ENCODE assay signal across 8 cellular contexts in the genomic region with DNA sequence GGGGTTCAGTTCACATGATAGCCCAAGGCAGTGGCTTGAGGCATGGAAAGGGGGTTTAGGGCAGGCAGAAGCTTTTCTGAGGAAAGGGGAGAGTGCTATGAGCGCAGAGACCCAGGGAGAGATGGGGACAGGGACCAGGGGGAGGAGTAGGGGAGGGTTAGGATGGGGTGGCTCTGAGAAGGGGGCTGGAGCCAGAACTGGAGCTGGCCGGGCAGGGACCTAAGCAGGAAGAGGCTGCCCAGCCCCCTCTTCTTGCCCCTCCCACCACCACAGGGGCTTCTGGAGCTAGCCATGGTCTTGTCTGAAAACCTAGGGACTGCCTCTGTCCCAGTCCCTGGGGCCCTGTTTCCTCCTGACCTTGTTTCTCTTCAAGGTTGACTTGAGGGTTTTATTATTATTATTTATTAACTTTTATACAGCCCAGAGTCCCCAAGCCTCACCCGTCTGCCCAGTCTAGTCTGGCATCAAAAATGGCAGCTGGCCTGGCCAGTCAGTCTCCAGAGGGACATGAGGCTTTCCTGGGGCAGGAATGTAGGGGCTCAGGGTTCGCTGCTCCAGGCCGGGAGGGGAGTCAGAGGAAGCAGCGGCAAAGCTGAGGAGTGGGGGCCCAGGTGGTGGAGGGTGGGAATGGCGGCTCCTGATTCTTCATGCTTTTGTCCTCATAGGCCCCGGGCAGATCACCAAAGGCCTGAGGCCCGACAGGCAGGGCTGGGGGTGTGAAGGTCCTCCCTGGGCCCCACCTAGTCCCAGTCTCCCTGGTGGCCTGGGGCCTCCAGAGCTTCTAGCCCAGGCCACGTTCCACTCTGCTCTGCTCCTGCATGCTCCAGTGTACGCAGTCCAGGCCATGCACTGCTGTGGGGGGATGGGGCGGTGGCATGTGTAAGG. TPM values are rescaled to one million over a fixed set of nuclear protein-coding genes. Genes with fewer than 3 reads are reported as not detected.
DNase-seq lines count a peak whose midpoint lies in the region; ATAC-seq lines count a peak whose summit lies in the region.

No MANE protein-coding gene starts in this region.

- no peaks in the 10 kb centered on the region for H3K9me3 Mint-ChIP-seq in activated T-helper 17 cell treated with anti-CD3 and anti-CD28 coated beads, Interleukin-2, amount 50 U/mL, for 72 hours

- no peaks in the 10 kb centered on the region for H3K9me2 ChIP-seq in GM23248 (ENCODE audit: insufficient read depth)

- peaks cover 93% of the 10 kb centered on the region for H3K79me2 ChIP-seq in GM23248 (ENCODE audit: insufficient read depth)

- DNase-seq in GM23248 (no peak), hippocampal formation (lab: John Stamatoyannopoulos, UW) (no peak), NCI-H345 treated with DMSO at 0.1 percent for 48 hours (lab: John Stamatoyannopoulos, UW; ENCODE audit: unreplicated experiment) (no peak)

- WGBS in GM23248 (ENCODE audit: low coverage in 1 of 2, low lambda C conversion rate in 2 of 2, missing lambda C conversion rate in 2 of 2), 2 experiments: 68 to 71% methylated on average over 11 to 12 of the region's 12 CpGs

- peaks cover 16% of the 10 kb centered on the region; the same call in 1 of the 2 replicates for H3F3A ChIP-seq in GM23248 (ENCODE audit: insufficient read depth)

- H2AFZ ChIP-seq in GM23248: no peak overlapping the region

- peaks cover 40% of the 10 kb centered on the region for H3K4me1 ChIP-seq in GM23248 (ENCODE audit: insufficient read depth)
- peaks cover 8% of the 10 kb centered on the region for H3K4me1 ChIP-seq in iPS-15b (ENCODE audit: control insufficient read depth, insufficient read depth, low read length)
- peaks cover 45% of the 10 kb centered on the region for H3K4me1 ChIP-seq in skeletal muscle satellite cell (ENCODE audit: control insufficient read depth, insufficient read depth, low read length)

- H3K4me1 Mint-ChIP-seq in activated T-helper 17 cell treated with anti-CD3 and anti-CD28 coated beads, Interleukin-2, amount 50 U/mL, for 72 hours: peaks cover 46% of the 10 kb centered on the region

- no peak overlapping the region for H3K27ac ChIP-seq in GM23248

- H3K27me3 Mint-ChIP-seq in activated T-helper 17 cell treated with anti-CD3 and anti-CD28 coated beads, Interleukin-2, amount 50 U/mL, for 72 hours: no peaks in the 10 kb centered on the region

- H3K27ac Mint-ChIP-seq in activated T-helper 17 cell treated with anti-CD3 and anti-CD28 coated beads, Interleukin-2, amount 50 U/mL, for 72 hours: peak overlapping the region; percentile 97

- H3K9me3 ChIP-seq in GM23248 (ENCODE audit: low read depth): no peaks in the 10 kb centered on the region
- H3K9me3 ChIP-seq in iPS-15b (ENCODE audit: control insufficient read depth, insufficient read depth, low read length): no peaks in the 10 kb centered on the region
- no peaks in the 10 kb centered on the region for H3K9me3 ChIP-seq in skeletal muscle satellite cell (replicated peaks; ENCODE audit: low read length)

- H3K27me3 ChIP-seq in GM23248 (replicated peaks; ENCODE audit: insufficient read depth) (no peaks in the 10 kb centered on the region), iPS-15b (ENCODE audit: control insufficient read depth, insufficient read depth, low read length) (no peaks in the 10 kb centered on the region), skeletal muscle satellite cell (ENCODE audit: control insufficient read depth, insufficient read depth, low read length) (no peaks in the 10 kb centered on the region)

- peak overlapping the region; percentile 99 for H3K4me3 Mint-ChIP-seq in activated T-helper 17 cell treated with anti-CD3 and anti-CD28 coated beads, Interleukin-2, amount 50 U/mL, for 72 hours

- peaks cover 91% of the 10 kb centered on the region for H3K36me3 Mint-ChIP-seq in activated T-helper 17 cell treated with anti-CD3 and anti-CD28 coated beads, Interleukin-2, amount 50 U/mL, for 72 hours (ENCODE audit: low read depth)

- in situ Hi-C loops in GM23248 (cut with MboI): no loop called here

- peaks cover 21% of the 10 kb centered on the region; the same call in 1 of the 2 replicates for H4K20me1 ChIP-seq in GM23248 (ENCODE audit: insufficient read depth)

- H3K36me3 ChIP-seq in GM23248 (ENCODE audit: low read depth) (peaks cover 11% of the 10 kb centered on the region; the same call in 1 of the 2 replicates), iPS-15b (ENCODE audit: control insufficient read depth, insufficient read depth, low read length) (peaks cover 7% of the 10 kb centered on the region), skeletal muscle satellite cell (ENCODE audit: insufficient read depth, low read length) (peaks cover 37% of the 10 kb centered on the region)

- no peak for ATAC-seq in activated T-helper 17 cell treated with anti-CD3 and anti-CD28 coated beads, Interleukin-2, amount 50 U/mL, for 72 hours (replicated peaks)
- ATAC-seq in GM19452 (IDR thresholded peaks at IDR 0.05; ENCODE audit: unreplicated experiment) (no peak), GM18907 (IDR thresholded peaks at IDR 0.05; ENCODE audit: unreplicated experiment) (no peak)

- H3K4me2 ChIP-seq in GM23248 (ENCODE audit: unreplicated experiment) (peak overlapping the region; percentile 84), skeletal muscle satellite cell (ENCODE audit: low read length) (peak overlapping the region; percentile 79)

- H3K4me3 ChIP-seq in GM23248: peak overlapping the region; percentile 88
- no peak overlapping the region for H3K4me3 ChIP-seq in iPS-15b (ENCODE audit: low read depth, low read length)
- peak overlapping the region; percentile 88 for H3K4me3 ChIP-seq in skeletal muscle satellite cell (ENCODE audit: low read length)

- H3K9ac ChIP-seq in GM23248 (peak overlapping the region; percentile 96), iPS-15b (ENCODE audit: low read depth, low read length) (peak overlapping the region; percentile 50), skeletal muscle satellite cell (ENCODE audit: low read depth, low read length) (peak overlapping the region; percentile 33)

RNA-seq across cellular contexts. Expression of a gene that starts 5.7 kb away (rescaled TPM):
- 108 and 114 TPM in 2 replicates for total RNA-seq in GM23248 (2014; rRNA removed; shearing (Covaris generic))
- polyA plus RNA-seq in GM23248 (2016; fragmentation: Nextera tagmentation; extraction: Ambion mirVana): 35.6 and 37.5 TPM in 2 replicates
- 10 to 100 TPM; 60.0 to 73.9 TPM for total RNA-seq in activated T-helper 17 cell treated with anti-CD3 and anti-CD28 coated beads, Interleukin-2, amount 50 U/mL, for 72 hours
- total RNA-seq in skeletal muscle satellite cell (2012; rRNA removed): 62.9 and 69.2 TPM in 2 replicates

Comparison
In these comparisons a context has a peak if more than half of its experiments do, and no peak if none do; other contexts are left out.
1. H3K9ac ChIP-seq: peak in every context shown above with its lines; median percentile 96 in GM23248; 50 in iPS-15b; 33 in skeletal muscle satellite cell.